20 cellular contexts compared by ENCODE assay signal in genomic region chr2:177796644-177797415, GRCh38.
DNase-seq lines count a peak whose midpoint lies in the region; ATAC-seq, FAIRE-seq and TF ChIP-seq lines count a peak whose summit lies in the region.
"Had no signal": no experiment of that assay in that cellular context is flagged by ENCODE, and none has a peak within 500 bp of the region (broad histone marks: within the 10 kb centered on the region; RNA-seq: fewer than 3 reads in every experiment).

No MANE protein-coding gene starts in this region.

- no peaks in the 10 kb centered on the region for H3K9me2 ChIP-seq in SK-N-SH

- TF ChIP-seq CTCF in SK-N-SH (IDR thresholded peaks at IDR 0.05): no peak

- H3K36me3 ChIP-seq in SK-N-SH (replicated peaks in 1 of 2; ENCODE audit: control insufficient read depth in 1 of 2, insufficient read depth in 2 of 2, low read length in 1 of 2): no peaks in the 10 kb centered on the region

- in situ Hi-C loops in SK-MEL-5 (cut with HindIII; ENCODE audit: low pct_unique_long_range_greater_than_20kb, low sequenced_read_pairs): no loop called here

- H3K9ac ChIP-seq in SK-N-SH: no peak overlapping the region

- no peak overlapping the region for H2AFZ ChIP-seq in SK-N-SH (ENCODE audit: low read depth)

- WGBS in SK-N-SH (ENCODE audit: low lambda C conversion rate): 25% methylated on average over 4 of the region's 4 CpGs

- POLR2A ChIA-PET in SK-N-SH (lab: Yijun Ruan, JAX): no interaction called here

- ATAC-seq in SK-N-SH treated with all-trans-retinoic acid at 6 μM for 48 hours (no peak), left ventricle myocardium superior (peak; percentile 87)

- DNase-seq in SK-N-SH (peak; percentile 3), SK-MEL-5 (ENCODE audit: low read depth, low spot score) (peak; percentile 2), left ventricle myocardium superior (peak; percentile 44), DMS 273 (lab: John Stamatoyannopoulos, UW; ENCODE audit: unreplicated experiment) (no peak), HTR-8/SVneo (ENCODE audit: insufficient read length, low spot score) (no peak), NCI-H774 (lab: John Stamatoyannopoulos, UW) (no peak)
- DNase-seq: CD4-positive, CD25-positive, alpha-beta regulatory T cell; DMS 273 treated with DMSO at 0.1 percent for 48 hours; DMS79 treated with DMSO at 0.1 percent for 48 hours; Karpas-422; MV-4-11; NCI-H1436; NCI-H187 treated with DMSO at 0.1 percent for 48 hours; NCI-H2171 treated with DMSO at 0.1 percent for 48 hours; NCI-H446 treated with DMSO at 0.1 percent for 48 hours; NCI-H526 treated with DMSO at 0.1 percent for 48 hours; NK-92 treated with Interleukin-12 subunit alpha and Interleukin-12 subunit beta, amount 100 ng/mL, for 24 hours had no signal

- H3K9me3 ChIP-seq in SK-N-SH: no peaks in the 10 kb centered on the region

- no peaks in the 10 kb centered on the region for H3F3A ChIP-seq in SK-N-SH (replicated peaks; ENCODE audit: insufficient read depth)

- no peaks in the 10 kb centered on the region for H3K27me3 ChIP-seq in SK-N-SH (ENCODE audit: insufficient read depth)

- CTCF ChIA-PET in SK-N-SH (lab: Yijun Ruan, JAX): interaction anchor here (1.0 kb wide), 1 partner anchor 27 kb away, joined by 3 read pairs; no protein-coding TSS in a partner anchor

- H3K79me2 ChIP-seq in SK-N-SH (ENCODE audit: insufficient read depth): no peaks in the 10 kb centered on the region

- no peak overlapping the region for H3K4me2 ChIP-seq in SK-N-SH

- no peak for TF ChIP-seq RAD21 in SK-N-SH (IDR thresholded peaks at IDR 0.05; ENCODE audit: low read length)

- no peaks in the 10 kb centered on the region for H4K20me1 ChIP-seq in SK-N-SH (ENCODE audit: insufficient read depth)

- H3K4me3 ChIP-seq in SK-N-SH (ENCODE audit: low read depth in 2 of 2, low read length in 1 of 2): no peak overlapping the region

- TF ChIP-seq EP300 in SK-N-SH (IDR thresholded peaks at IDR 0.05; ENCODE audit: borderline replicate concordance in 1 of 2, low read depth in 1 of 2, low read length in 1 of 2): no peak

- intact Hi-C loops in left ventricle myocardium superior (cut with micrococcal nuclease): loop anchor here (5.0 kb wide), 1 partner anchor 275 kb away; the partner anchor contains the start of gene PDE11A

- H3K4me1 ChIP-seq in SK-N-SH (ENCODE audit: control insufficient read depth in 1 of 2, insufficient read depth in 2 of 2, low read depth in 1 of 2, low read length in 1 of 2): peaks cover 0 to 3% of the 10 kb centered on the region in 2 experiments; a peak in 2 of 4 replicates

- no peak overlapping the region for H3K27ac ChIP-seq in SK-N-SH (ENCODE audit: low read depth in 2 of 2, low read length in 1 of 2)
- H3K27ac ChIP-seq: RWPE1 had no signal

- FAIRE-seq in HTR-8/SVneo (lab: Jason Lieb, UNC): no peak
- FAIRE-seq: H54 had no signal

TF ChIP-seq in SK-N-SH, 30 proteins besides CTCF, POLR2A, EP300 and RAD21:
- TF ChIP-seq EZH2phosphoT487 (IDR thresholded peaks at IDR 0.05; ENCODE audit: borderline replicate concordance, low read depth) (no peak), FOXJ3 (CRISPR knock-in tag; IDR thresholded peaks at IDR 0.05) (no peak), FOSL2 (IDR thresholded peaks at IDR 0.05; ENCODE audit: borderline replicate concordance, low read depth) (no peak), NFIC (IDR thresholded peaks at IDR 0.05; ENCODE audit: borderline replicate concordance) (no peak), MXI1 (IDR thresholded peaks at IDR 0.05; ENCODE audit: low read depth, low read length) (no peak), JUND (IDR thresholded peaks at IDR 0.05) (no peak), USF1 (IDR thresholded peaks at IDR 0.05; ENCODE audit: borderline replicate concordance, low read depth) (no peak), ELF1 (IDR thresholded peaks at IDR 0.05) (no peak), FOXM1 (IDR thresholded peaks at IDR 0.05; ENCODE audit: low read depth) (no peak), CHD2 (IDR thresholded peaks at IDR 0.05; ENCODE audit: low read length, partially characterized antibody) (no peak), GATA2 (CRISPR knock-in tag; IDR thresholded peaks at IDR 0.05) (no peak)

TF ChIP-seq in SK-N-SH treated with all-trans-retinoic acid at 6 μM for 48 hours, 23 proteins besides CTCF, POLR2A, EP300 and RAD21 (continues in another document):
- TF ChIP-seq ZFP30 (CRISPR knock-in tag; IDR thresholded peaks at IDR 0.05) (no peak), OSR1 (CRISPR knock-in tag; IDR thresholded peaks at IDR 0.05) (no peak), ARNTL (CRISPR knock-in tag; IDR thresholded peaks at IDR 0.05; ENCODE audit: borderline replicate concordance, low read depth) (no peak), TOX (CRISPR knock-in tag; IDR thresholded peaks at IDR 0.05; ENCODE audit: borderline replicate concordance) (no peak), RARB (CRISPR knock-in tag; IDR thresholded peaks at IDR 0.05) (no peak), SNAI2 (CRISPR knock-in tag; IDR thresholded peaks at IDR 0.05) (no peak), TCF4 (CRISPR knock-in tag; IDR thresholded peaks at IDR 0.05; ENCODE audit: borderline replicate concordance) (no peak), ISL1 (CRISPR knock-in tag; IDR thresholded peaks at IDR 0.05) (no peak), PPARA (CRISPR knock-in tag; IDR thresholded peaks at IDR 0.05; ENCODE audit: borderline replicate concordance) (no peak), CSDC2 (CRISPR knock-in tag; IDR thresholded peaks at IDR 0.05) (no peak), BACH2 (CRISPR knock-in tag; IDR thresholded peaks at IDR 0.05; ENCODE audit: borderline replicate concordance) (no peak), ZNF70 (CRISPR knock-in tag; IDR thresholded peaks at IDR 0.05) (no peak), POU6F1 (CRISPR knock-in tag; IDR thresholded peaks at IDR 0.05; ENCODE audit: borderline replicate concordance, low read depth) (no peak), CSRNP3 (CRISPR knock-in tag; IDR thresholded peaks at IDR 0.05) (no peak), ZNF8 (CRISPR knock-in tag; IDR thresholded peaks at IDR 0.05) (no peak), ZNF565 (CRISPR knock-in tag; conservative IDR thresholded peaks at IDR 0.05; ENCODE audit: low read depth) (no peak), ESRRG (CRISPR knock-in tag; IDR thresholded peaks at IDR 0.05) (no peak), GLIS3 (CRISPR knock-in tag; IDR thresholded peaks at IDR 0.05) (no peak)
- TF ChIP-seq, protein P1, sequence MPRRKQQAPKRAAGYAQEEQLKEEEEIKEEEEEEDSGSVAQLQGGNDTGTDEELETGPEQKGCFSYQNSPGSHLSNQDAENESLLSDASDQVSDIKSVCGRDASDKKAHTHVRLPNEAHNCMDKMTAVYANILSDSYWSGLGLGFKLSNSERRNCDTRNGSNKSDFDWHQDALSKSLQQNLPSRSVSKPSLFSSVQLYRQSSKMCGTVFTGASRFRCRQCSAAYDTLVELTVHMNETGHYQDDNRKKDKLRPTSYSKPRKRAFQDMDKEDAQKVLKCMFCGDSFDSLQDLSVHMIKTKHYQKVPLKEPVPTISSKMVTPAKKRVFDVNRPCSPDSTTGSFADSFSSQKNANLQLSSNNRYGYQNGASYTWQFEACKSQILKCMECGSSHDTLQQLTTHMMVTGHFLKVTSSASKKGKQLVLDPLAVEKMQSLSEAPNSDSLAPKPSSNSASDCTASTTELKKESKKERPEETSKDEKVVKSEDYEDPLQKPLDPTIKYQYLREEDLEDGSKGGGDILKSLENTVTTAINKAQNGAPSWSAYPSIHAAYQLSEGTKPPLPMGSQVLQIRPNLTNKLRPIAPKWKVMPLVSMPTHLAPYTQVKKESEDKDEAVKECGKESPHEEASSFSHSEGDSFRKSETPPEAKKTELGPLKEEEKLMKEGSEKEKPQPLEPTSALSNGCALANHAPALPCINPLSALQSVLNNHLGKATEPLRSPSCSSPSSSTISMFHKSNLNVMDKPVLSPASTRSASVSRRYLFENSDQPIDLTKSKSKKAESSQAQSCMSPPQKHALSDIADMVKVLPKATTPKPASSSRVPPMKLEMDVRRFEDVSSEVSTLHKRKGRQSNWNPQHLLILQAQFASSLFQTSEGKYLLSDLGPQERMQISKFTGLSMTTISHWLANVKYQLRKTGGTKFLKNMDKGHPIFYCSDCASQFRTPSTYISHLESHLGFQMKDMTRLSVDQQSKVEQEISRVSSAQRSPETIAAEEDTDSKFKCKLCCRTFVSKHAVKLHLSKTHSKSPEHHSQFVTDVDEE (CRISPR knock-in tag; IDR thresholded peaks at IDR 0.05): no peak

Comparison
In these comparisons a context has a peak if more than half of its experiments do, and no peak if none do; other contexts are left out.
1. DNase-seq: peak in SK-N-SH (single experiment), SK-MEL-5 (single experiment) and left ventricle myocardium superior (single experiment); none in DMS 273 (single experiment), HTR-8/SVneo (single experiment) and NCI-H774 (single experiment).